In genomic region chr4:2367626-2368025, GRCh38 we compare ENCODE assay signal across 30 cellular contexts. TPM values are rescaled to one million over a fixed set of nuclear protein-coding genes. Genes with fewer than 3 reads are reported as not detected.
"Had no signal": no experiment of that assay in that cellular context is flagged by ENCODE, and none has a peak within 500 bp of the region (broad histone marks: within the 10 kb centered on the region; RNA-seq: fewer than 3 reads in every experiment).

No MANE protein-coding gene starts in this region.

- H3K79me2 ChIP-seq: hepatocyte had no signal

- H3K9me3 ChIP-seq: ovary, vagina had no signal

- H3K4me2 ChIP-seq: hepatocyte had no signal

- DNase-seq: activated CD4-positive, alpha-beta T cell treated with anti-CD3 and anti-CD28 coated beads for 1 hour; activated CD4-positive, alpha-beta T cell treated with anti-CD3 and anti-CD28 coated beads, Interleukin-2, amount 50 U/mL, for 1 hour; activated CD8-positive, alpha-beta T cell treated with anti-CD3 and anti-CD28 coated beads, Interleukin-2, amount 10 ng/mL, durations not matched to agents 7 days and 5 days; activated naive CD8-positive, alpha-beta T cell treated with anti-CD3 and anti-CD28 coated beads for 36 hours; effector memory CD8-positive, alpha-beta T cell; glutamatergic neuron; immature natural killer cell; left lung; mammary epithelial cell; natural killer cell; psoas muscle; right cardiac atrium; stimulated activated CD4-positive, alpha-beta T cell treated with anti-CD3 and anti-CD28 coated beads, Interleukin-2, amount 100 ng/mL, for 24 hours; stimulated activated naive CD8-positive, alpha-beta T cell treated with anti-CD3 and anti-CD28 coated beads, Interleukin-15, amount 100 ng/mL, for 72 hours; trophoblast cell had no signal

- H3K4me3 Mint-ChIP-seq: activated CD8-positive, alpha-beta T cell treated with anti-CD3 and anti-CD28 coated beads, Interleukin-2, amount 10 ng/mL, durations not matched to agents 7 days and 5 days; activated naive CD8-positive, alpha-beta T cell treated with anti-CD3 and anti-CD28 coated beads for 36 hours; activated T-helper 1 cell treated with anti-CD3 and anti-CD28 coated beads, Interleukin-12 subunit alpha, Interleukin-12 subunit beta, Interleukin-2, Interleukin-4 antibody, amounts not matched to agents 30 ng/mL and 10 ng/mL and 1 ng/mL, durations not matched to agents 14 hours and 24 hours and 36 hours; effector memory CD8-positive, alpha-beta T cell; immature natural killer cell; mesothelial cell of epicardium; natural killer cell; stimulated activated effector memory CD8-positive, alpha-beta T cell treated with anti-CD3 and anti-CD28 coated beads, Interleukin-12 subunit alpha, Interleukin-12 subunit beta, amount 100 ng/mL, for 72 hours; stimulated activated naive CD8-positive, alpha-beta T cell treated with anti-CD3 and anti-CD28 coated beads, Interleukin-15, amount 100 ng/mL, for 72 hours; T-helper 2 cell treated with Interferon-gamma antibody and Interleukin-4, amounts not matched to agents 5 μg/mL and 100 μg/mL, for 36 hours had no signal

- H3K36me3 ChIP-seq: left lung, ovary, suprapubic skin, vagina had no signal

- H3K27ac Mint-ChIP-seq: activated CD8-positive, alpha-beta T cell treated with anti-CD3 and anti-CD28 coated beads, Interleukin-2, amount 10 ng/mL, durations not matched to agents 7 days and 5 days; activated naive CD8-positive, alpha-beta T cell treated with anti-CD3 and anti-CD28 coated beads for 36 hours; activated T-helper 1 cell treated with anti-CD3 and anti-CD28 coated beads, Interleukin-12 subunit alpha, Interleukin-12 subunit beta, Interleukin-2, Interleukin-4 antibody, amounts not matched to agents 30 ng/mL and 10 ng/mL and 1 ng/mL, durations not matched to agents 14 hours and 24 hours and 36 hours; mesothelial cell of epicardium; stimulated activated effector memory CD8-positive, alpha-beta T cell treated with anti-CD3 and anti-CD28 coated beads, Interleukin-12 subunit alpha, Interleukin-12 subunit beta, amount 100 ng/mL, for 72 hours; stimulated activated naive CD8-positive, alpha-beta T cell treated with anti-CD3 and anti-CD28 coated beads, Interleukin-15, amount 100 ng/mL, for 72 hours; T-helper 2 cell treated with Interferon-gamma antibody and Interleukin-4, amounts not matched to agents 5 μg/mL and 100 μg/mL, for 36 hours had no signal

- H3K4me3 ChIP-seq: esophagus muscularis mucosa, hepatocyte, left lung, ovary, psoas muscle, skin epidermis, suprapubic skin, vagina had no signal

- FAIRE-seq: bronchial epithelial cell, frontal cortex had no signal

- H2AFZ ChIP-seq: hepatocyte had no signal

- H3K27me3 Mint-ChIP-seq: activated naive CD8-positive, alpha-beta T cell treated with anti-CD3 and anti-CD28 coated beads for 36 hours; effector memory CD8-positive, alpha-beta T cell; stimulated activated naive CD8-positive, alpha-beta T cell treated with anti-CD3 and anti-CD28 coated beads, Interleukin-15, amount 100 ng/mL, for 72 hours had no signal

- H3K36me3 Mint-ChIP-seq: activated naive CD8-positive, alpha-beta T cell treated with anti-CD3 and anti-CD28 coated beads for 36 hours; mesothelial cell of epicardium; natural killer cell had no signal

- H3K27ac ChIP-seq: esophagus muscularis mucosa, hepatocyte, left lung, ovary, psoas muscle, skin epidermis, suprapubic skin, vagina, VCaP had no signal

- ATAC-seq: activated CD8-positive, alpha-beta T cell treated with anti-CD3 and anti-CD28 coated beads, Interleukin-2, amount 10 ng/mL, durations not matched to agents 7 days and 5 days; effector memory CD8-positive, alpha-beta T cell; left lung; natural killer cell; psoas muscle; right cardiac atrium; stimulated activated effector memory CD8-positive, alpha-beta T cell treated with anti-CD3 and anti-CD28 coated beads, Interleukin-12 subunit alpha, Interleukin-12 subunit beta, amount 100 ng/mL, for 72 hours; stimulated activated naive CD8-positive, alpha-beta T cell treated with anti-CD3 and anti-CD28 coated beads, Interleukin-15, amount 100 ng/mL, for 72 hours had no signal

- H3K27me3 ChIP-seq: esophagus muscularis mucosa, hepatocyte, ovary, suprapubic skin, vagina had no signal

RNA-seq across cellular contexts. Expression of gene CFAP99, which starts 51.1 kb away (rescaled TPM):
- total RNA-seq: activated CD8-positive, alpha-beta T cell treated with anti-CD3 and anti-CD28 coated beads, Interleukin-2, amount 10 ng/mL, durations not matched to agents 7 days and 5 days; activated naive CD8-positive, alpha-beta T cell treated with anti-CD3 and anti-CD28 coated beads for 36 hours; activated T-helper 1 cell treated with anti-CD3 and anti-CD28 coated beads, Interleukin-12 subunit alpha, Interleukin-12 subunit beta, Interleukin-2, Interleukin-4 antibody, amounts not matched to agents 30 ng/mL and 10 ng/mL and 1 ng/mL, durations not matched to agents 14 hours and 24 hours and 36 hours; bronchial epithelial cell; dermis microvascular lymphatic vessel endothelial cell; frontal cortex; hepatocyte; kidney epithelial cell; mammary epithelial cell; mesothelial cell of epicardium; natural killer cell; psoas muscle; right cardiac atrium; suprapubic skin; vagina had no signal
- polyA plus RNA-seq: hepatocyte, immature natural killer cell, mammary epithelial cell, right cardiac atrium had no signal
